Comparison of ENCODE assay signal across 15 cellular contexts in the genomic region with DNA sequence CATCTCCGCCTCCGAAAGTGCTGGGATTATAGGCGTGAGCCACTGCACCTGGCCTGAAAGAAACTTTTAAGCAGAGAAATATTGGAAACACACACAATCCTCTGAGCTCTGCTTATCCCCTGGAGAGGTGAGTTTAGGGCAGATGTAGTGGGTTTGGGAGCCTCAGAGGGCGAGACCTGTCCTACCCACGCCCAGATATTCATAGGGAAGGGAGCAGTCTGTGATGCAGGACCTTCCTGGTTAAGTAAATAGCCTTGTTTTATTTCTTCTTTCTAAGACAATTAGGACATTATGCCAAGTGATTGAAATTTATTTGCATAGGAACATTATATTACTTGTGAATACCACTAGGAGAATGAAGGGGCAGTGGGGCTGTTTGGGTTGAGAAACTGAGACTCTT. TPM values are rescaled to one million over a fixed set of nuclear protein-coding genes. Genes with fewer than 3 reads are reported as not detected.
DNase-seq lines count a peak whose midpoint lies in the region; ATAC-seq and TF ChIP-seq lines count a peak whose summit lies in the region.
"Had no signal": no experiment of that assay in that cellular context is flagged by ENCODE, and none has a peak within 500 bp of the region (broad histone marks: within the 10 kb centered on the region; RNA-seq: fewer than 3 reads in every experiment).

No MANE protein-coding gene starts in this region.

- H3K4me3 ChIP-seq in GM23338 = no peak overlapping the region
- H3K4me3 ChIP-seq in Panc1 (ENCODE audit: low read depth in 2 of 2, low read length in 2 of 2) = no peak overlapping the region
- H3K4me3 ChIP-seq in sigmoid colon = no peak overlapping the region
- H3K4me3 ChIP-seq in heart right ventricle = no peak overlapping the region

- H3K36me3 Mint-ChIP-seq in GM23338 (ENCODE audit: low read depth) (no peaks in the 10 kb centered on the region), mesothelial cell of epicardium (no peaks in the 10 kb centered on the region)
- H3K36me3 Mint-ChIP-seq: CD4-positive, alpha-beta memory T cell had no signal

- no peaks in the 10 kb centered on the region for H3K9me3 Mint-ChIP-seq in GM23338
- no peaks in the 10 kb centered on the region for H3K9me3 Mint-ChIP-seq in mesothelial cell of epicardium
- H3K9me3 Mint-ChIP-seq: CD4-positive, alpha-beta memory T cell had no signal

- in situ Hi-C loops in Panc1 (cut with HindIII; ENCODE audit: low pct_unique_long_range_greater_than_20kb, low sequenced_read_pairs) = loop anchor here (25.0 kb wide), 1 partner anchor 213 kb away; no protein-coding TSS in a partner anchor

- BruUV-seq in Panc1 (replicated peaks; lab: Mats Ljungman, UMichigan) = no TSS peak

- TF ChIP-seq EP300 in sigmoid colon (IDR thresholded peaks at IDR 0.05) = no peak

- H3K4me3 Mint-ChIP-seq in GM23338 (no peak overlapping the region), mesothelial cell of epicardium (no peak overlapping the region)
- H3K4me3 Mint-ChIP-seq: CD4-positive, alpha-beta memory T cell had no signal

- POLR2A ChIA-PET in Panc1 (lab: Charles Lee) = no interaction called here

- WGBS in sigmoid colon, 2 donors = 56 to 85% methylated on average over 5 of the region's 5 CpGs
- WGBS in heart right ventricle, 2 donors = 95 to 98% methylated on average over 5 of the region's 5 CpGs

- no peaks in the 10 kb centered on the region for H4K20me1 ChIP-seq in GM23338 (replicated peaks; ENCODE audit: insufficient read depth)

- no peak for TF ChIP-seq POLR2A in sigmoid colon (IDR thresholded peaks at IDR 0.05)

- ATAC-seq in GM23338 (no peak), Panc1 (no peak), heart right ventricle (no peak)

- H3K36me3 ChIP-seq in GM23338 (ENCODE audit: insufficient read depth) (no peaks in the 10 kb centered on the region), Panc1 (ENCODE audit: control insufficient read depth, insufficient read depth, low read length) (no peaks in the 10 kb centered on the region), sigmoid colon (no peaks in the 10 kb centered on the region), heart right ventricle (no peaks in the 10 kb centered on the region)

- H3K4me1 ChIP-seq in GM23338 (ENCODE audit: insufficient read depth) = peaks cover 10% of the 10 kb centered on the region
- peaks cover 30% of the 10 kb centered on the region for H3K4me1 ChIP-seq in Panc1 (ENCODE audit: control insufficient read depth, insufficient read depth, low read length)
- H3K4me1 ChIP-seq in sigmoid colon = peaks cover 0 to 8% (median 0%) of the 10 kb centered on the region in 4 donors
- peaks cover 0 to 9% (median 0%) of the 10 kb centered on the region in 9 donors for H3K4me1 ChIP-seq in heart right ventricle
- H3K4me1 ChIP-seq: Caco-2 had no signal

- H3K9me2 ChIP-seq in GM23338 (ENCODE audit: insufficient read depth) = no peaks in the 10 kb centered on the region

- H3K27me3 Mint-ChIP-seq in GM23338 (ENCODE audit: insufficient read depth, low read depth, poor library complexity) (peaks cover 6% of the 10 kb centered on the region), mesothelial cell of epicardium (ENCODE audit: low read depth) (no peaks in the 10 kb centered on the region)

- peak overlapping the region; percentile 74 for H2AFZ ChIP-seq in GM23338

- H3K4me2 ChIP-seq in GM23338 = no peak overlapping the region

- TF ChIP-seq CTCF in GM23338 (conservative IDR thresholded peaks at IDR 0.05; ENCODE audit: low read depth in 2 of 2) (no peak), Panc1 (IDR thresholded peaks at IDR 0.05) (no peak), mesothelial cell of epicardium (IDR thresholded peaks at IDR 0.05; ENCODE audit: unreplicated experiment) (no peak), sigmoid colon (IDR thresholded peaks at IDR 0.05) (no peak), heart right ventricle (IDR thresholded peaks at IDR 0.05) (no peak)

- no peaks in the 10 kb centered on the region for H3K27me3 ChIP-seq in GM23338 (ENCODE audit: insufficient read depth)
- no peaks in the 10 kb centered on the region for H3K27me3 ChIP-seq in Panc1 (ENCODE audit: control insufficient read depth, insufficient read depth, low read length)
- no peaks in the 10 kb centered on the region for H3K27me3 ChIP-seq in sigmoid colon
- peaks cover 0 to 3% (median 0%) of the 10 kb centered on the region in 7 donors for H3K27me3 ChIP-seq in heart right ventricle

- no peak for DNase-seq in GM23338 (ENCODE audit: low spot score)
- no peak for DNase-seq in Panc1 (ENCODE audit: low read depth, low spot score)
- no peak for DNase-seq in mesothelial cell of epicardium (ENCODE audit: low spot score in 2 of 2, unreplicated experiment in 2 of 2)
- peak; percentile 30 for DNase-seq in sigmoid colon
- DNase-seq in heart right ventricle = no peak
- DNase-seq in NCI-H146 (lab: John Stamatoyannopoulos, UW) = no peak
- no peak for DNase-seq in inferior parietal cortex (ENCODE audit: extremely low spot score)
- DNase-seq: 8988T; C1 segment of cervical spinal cord; Caco-2; CD4-positive, alpha-beta memory T cell; DMS153; DND-41; H7; HCEC 1CT had no signal

- H3K79me2 ChIP-seq in GM23338 (replicated peaks; ENCODE audit: insufficient read depth) = no peaks in the 10 kb centered on the region

- intact Hi-C loops in Panc1 (cut with micrococcal nuclease; ENCODE audit: unreplicated experiment) = loop anchor here (5.0 kb wide), 1 partner anchor 88 kb away; no protein-coding TSS in a partner anchor
- intact Hi-C loops in sigmoid colon (cut with DNase I) = loop anchor here (5.0 kb wide), 1 partner anchor 43 kb away; no protein-coding TSS in a partner anchor
- intact Hi-C loops in heart right ventricle (cut with DNase I) = no loop called here

- H3K9me3 ChIP-seq in Panc1 (ENCODE audit: control insufficient read depth, insufficient read depth, low read depth, low read length) = no peaks in the 10 kb centered on the region
- no peaks in the 10 kb centered on the region for H3K9me3 ChIP-seq in sigmoid colon
- H3K9me3 ChIP-seq in heart right ventricle = no peaks in the 10 kb centered on the region
- H3K9me3 ChIP-seq: Caco-2 had no signal

- no peaks in the 10 kb centered on the region for H3F3A ChIP-seq in GM23338 (replicated peaks; ENCODE audit: low read depth)

- H3K4me1 Mint-ChIP-seq in GM23338 (peaks cover 18% of the 10 kb centered on the region), mesothelial cell of epicardium (peaks cover 29% of the 10 kb centered on the region)
- H3K4me1 Mint-ChIP-seq: CD4-positive, alpha-beta memory T cell had no signal

- H3K27ac Mint-ChIP-seq in GM23338 (no peak overlapping the region), mesothelial cell of epicardium (peak overlapping the region; percentile 45)
- H3K27ac Mint-ChIP-seq: CD4-positive, alpha-beta memory T cell had no signal

- CTCF ChIA-PET in Panc1 (lab: Charles Lee) = no interaction called here

- no peak overlapping the region for H3K27ac ChIP-seq in GM23338 (ENCODE audit: low read depth)
- H3K27ac ChIP-seq in Panc1 (ENCODE audit: low read length) = peak overlapping the region; percentile 94
- H3K27ac ChIP-seq in sigmoid colon = no peak overlapping the region
- H3K27ac ChIP-seq in heart right ventricle = no peak overlapping the region

TF ChIP-seq in GM23338, 12 proteins besides CTCF, POLR2A, EP300 and RAD21 (continues in another document):
- no peak for TF ChIP-seq JUNB (IDR thresholded peaks at IDR 0.05; ENCODE audit: unreplicated experiment)

RNA-seq across cellular contexts. Expression of gene SLC45A1, which starts 18.0 kb away (rescaled TPM):
- total RNA-seq in GM23338 (2014; rRNA removed; shearing (Covaris generic)) = 2.2 and 2.3 TPM in 2 replicates
- polyA plus RNA-seq in GM23338 (2016; fragmentation: Nextera tagmentation; extraction: Ambion mirVana) = 1.1 and 1.3 TPM in 2 replicates
- 11.3 TPM for total RNA-seq in Panc1 (2021; ENCODE audit: unreplicated experiment)
- 49.4 TPM for polyA plus RNA-seq in Panc1 (2012; ENCODE audit: insufficient read length)
- total RNA-seq in mesothelial cell of epicardium = 4.1 to 4.9 TPM (median 4.9 TPM) in 3 replicates
- 1 to 10 TPM; 1.4 to 6.5 (median 4.3) TPM for total RNA-seq in sigmoid colon
- 1 to 10 TPM in 1 of 3 donors, not detected in 2; 1.5 TPM for polyA plus RNA-seq in sigmoid colon
- total RNA-seq in heart right ventricle = 1 to 10 TPM in 7 of 10 donors, under 1 TPM in 3; 0.53 to 2.7 (median 1.5) TPM
- polyA plus RNA-seq in heart right ventricle = 1 to 10 TPM; 3.2 to 4.1 TPM

Comparison
In these comparisons a context has a peak if more than half of its experiments do, and no peak if none do; other contexts are left out.
1. intact Hi-C loops: an anchor here in Panc1 (5.0 kb wide) and sigmoid colon (5.0 kb wide); none called in heart right ventricle.